In genomic region chr10:110737886-110738634, GRCh38 we compare ENCODE assay signal across 1 cellular context.
TF ChIP-seq lines count a peak whose summit lies in the region.

No MANE protein-coding gene starts in this region.

TF ChIP-seq in HepG2, 621 proteins besides CTCF, POLR2A, EP300 and RAD21 (continued from another document):
- TF ChIP-seq, protein P1, sequence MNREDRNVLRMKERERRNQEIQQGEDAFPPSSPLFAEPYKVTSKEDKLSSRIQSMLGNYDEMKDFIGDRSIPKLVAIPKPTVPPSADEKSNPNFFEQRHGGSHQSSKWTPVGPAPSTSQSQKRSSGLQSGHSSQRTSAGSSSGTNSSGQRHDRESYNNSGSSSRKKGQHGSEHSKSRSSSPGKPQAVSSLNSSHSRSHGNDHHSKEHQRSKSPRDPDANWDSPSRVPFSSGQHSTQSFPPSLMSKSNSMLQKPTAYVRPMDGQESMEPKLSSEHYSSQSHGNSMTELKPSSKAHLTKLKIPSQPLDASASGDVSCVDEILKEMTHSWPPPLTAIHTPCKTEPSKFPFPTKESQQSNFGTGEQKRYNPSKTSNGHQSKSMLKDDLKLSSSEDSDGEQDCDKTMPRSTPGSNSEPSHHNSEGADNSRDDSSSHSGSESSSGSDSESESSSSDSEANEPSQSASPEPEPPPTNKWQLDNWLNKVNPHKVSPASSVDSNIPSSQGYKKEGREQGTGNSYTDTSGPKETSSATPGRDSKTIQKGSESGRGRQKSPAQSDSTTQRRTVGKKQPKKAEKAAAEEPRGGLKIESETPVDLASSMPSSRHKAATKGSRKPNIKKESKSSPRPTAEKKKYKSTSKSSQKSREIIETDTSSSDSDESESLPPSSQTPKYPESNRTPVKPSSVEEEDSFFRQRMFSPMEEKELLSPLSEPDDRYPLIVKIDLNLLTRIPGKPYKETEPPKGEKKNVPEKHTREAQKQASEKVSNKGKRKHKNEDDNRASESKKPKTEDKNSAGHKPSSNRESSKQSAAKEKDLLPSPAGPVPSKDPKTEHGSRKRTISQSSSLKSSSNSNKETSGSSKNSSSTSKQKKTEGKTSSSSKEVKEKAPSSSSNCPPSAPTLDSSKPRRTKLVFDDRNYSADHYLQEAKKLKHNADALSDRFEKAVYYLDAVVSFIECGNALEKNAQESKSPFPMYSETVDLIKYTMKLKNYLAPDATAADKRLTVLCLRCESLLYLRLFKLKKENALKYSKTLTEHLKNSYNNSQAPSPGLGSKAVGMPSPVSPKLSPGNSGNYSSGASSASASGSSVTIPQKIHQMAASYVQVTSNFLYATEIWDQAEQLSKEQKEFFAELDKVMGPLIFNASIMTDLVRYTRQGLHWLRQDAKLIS (CRISPR knock-in tag; IDR thresholded peaks at IDR 0.05), result no peak
- TF ChIP-seq NFE2L1 (CRISPR knock-in tag; IDR thresholded peaks at IDR 0.05; ENCODE audit: borderline replicate concordance) (no peak), RARG (CRISPR knock-in tag; IDR thresholded peaks at IDR 0.05; ENCODE audit: low read depth) (no peak), HBP1 (CRISPR knock-in tag; IDR thresholded peaks at IDR 0.05; ENCODE audit: low read depth) (no peak), PAWR (CRISPR knock-in tag; IDR thresholded peaks at IDR 0.05; ENCODE audit: borderline replicate concordance) (no peak)
- TF ChIP-seq, protein P2, sequence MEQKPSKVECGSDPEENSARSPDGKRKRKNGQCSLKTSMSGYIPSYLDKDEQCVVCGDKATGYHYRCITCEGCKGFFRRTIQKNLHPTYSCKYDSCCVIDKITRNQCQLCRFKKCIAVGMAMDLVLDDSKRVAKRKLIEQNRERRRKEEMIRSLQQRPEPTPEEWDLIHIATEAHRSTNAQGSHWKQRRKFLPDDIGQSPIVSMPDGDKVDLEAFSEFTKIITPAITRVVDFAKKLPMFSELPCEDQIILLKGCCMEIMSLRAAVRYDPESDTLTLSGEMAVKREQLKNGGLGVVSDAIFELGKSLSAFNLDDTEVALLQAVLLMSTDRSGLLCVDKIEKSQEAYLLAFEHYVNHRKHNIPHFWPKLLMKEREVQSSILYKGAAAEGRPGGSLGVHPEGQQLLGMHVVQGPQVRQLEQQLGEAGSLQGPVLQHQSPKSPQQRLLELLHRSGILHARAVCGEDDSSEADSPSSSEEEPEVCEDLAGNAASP (CRISPR knock-in tag; IDR thresholded peaks at IDR 0.05; ENCODE audit: borderline replicate concordance), result no peak
